In the genomic region with DNA sequence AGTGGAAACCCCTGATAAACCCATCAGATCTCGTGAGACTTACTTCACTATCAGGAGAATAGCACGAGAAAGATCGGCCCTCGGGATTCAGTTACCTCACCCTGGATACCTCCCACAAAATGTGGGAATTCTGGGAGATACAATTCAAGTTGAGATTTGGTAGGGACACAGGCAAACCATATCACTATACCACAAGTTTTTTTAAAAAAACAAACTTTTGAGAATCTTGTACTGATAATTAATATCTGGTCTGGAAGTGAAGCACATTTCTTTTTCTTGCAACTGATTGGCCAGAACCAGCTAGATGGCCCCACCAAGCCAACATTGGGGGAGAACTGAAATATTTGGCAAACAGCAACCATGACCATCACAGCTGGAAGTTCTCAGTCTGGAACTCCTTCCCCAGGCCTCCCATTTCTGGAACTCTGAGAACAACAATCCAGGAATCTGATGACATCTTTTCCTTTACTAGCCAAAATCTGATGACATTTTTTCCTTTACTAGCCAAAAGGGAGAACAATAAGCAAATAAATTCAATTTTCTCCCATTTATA, we compare ENCODE assay signal across 16 cellular contexts. TPM values are rescaled to one million over a fixed set of nuclear protein-coding genes. Genes with fewer than 3 reads are reported as not detected.
"Had no signal": no experiment of that assay in that cellular context is flagged by ENCODE, and none has a peak within 500 bp of the region (broad histone marks: within the 10 kb centered on the region; RNA-seq: fewer than 3 reads in every experiment).

No MANE protein-coding gene starts in this region.

- ATAC-seq: activated CD4-positive, alpha-beta T cell treated with anti-CD3 and anti-CD28 coated beads for 36 hours; stimulated activated naive CD8-positive, alpha-beta T cell treated with anti-CD3 and anti-CD28 coated beads, Interleukin-15, Interleukin-2, amounts not matched to agents 100 U/mL and 50 U/mL, for 24 hours; T-cell; WTC11 had no signal

- H3K36me3 ChIP-seq: tibial nerve had no signal

- H3K27ac Mint-ChIP-seq: activated CD4-positive, alpha-beta T cell treated with anti-CD3 and anti-CD28 coated beads for 36 hours; activated naive CD8-positive, alpha-beta T cell; mesothelial cell of epicardium; T-cell; WTC11 had no signal

- DNase-seq: activated CD4-positive, alpha-beta T cell treated with anti-CD3 and anti-CD28 coated beads for 36 hours; activated CD4-positive, alpha-beta T cell treated with anti-CD3 and anti-CD28 coated beads, Interleukin-2, amount 50 U/mL, for 48 hours; amniotic stem cell; caudate nucleus; dorsolateral prefrontal cortex; nephron progenitor cell; nucleus accumbens; posterior cingulate gyrus; stimulated activated CD4-positive, alpha-beta T cell treated with anti-CD3 and anti-CD28 coated beads, Interleukin-2, amount 100 ng/mL, for 24 hours; stimulated activated naive CD8-positive, alpha-beta T cell treated with anti-CD3 and anti-CD28 coated beads, Interleukin-15, Interleukin-2, amounts not matched to agents 100 U/mL and 50 U/mL, for 24 hours; T-cell had no signal

- H3K27me3 Mint-ChIP-seq: activated naive CD8-positive, alpha-beta T cell; T-cell had no signal

- H3K4me1 Mint-ChIP-seq: nephron progenitor cell, WTC11 had no signal

- H3K9me3 ChIP-seq: tibial nerve had no signal

- H3K4me3 Mint-ChIP-seq: activated CD4-positive, alpha-beta T cell treated with anti-CD3 and anti-CD28 coated beads for 36 hours; activated naive CD8-positive, alpha-beta T cell; mesothelial cell of epicardium; nephron progenitor cell; T-cell; WTC11 had no signal

- H3K27me3 ChIP-seq: tibial nerve had no signal

- H3K9me3 Mint-ChIP-seq: nephron progenitor cell had no signal

- H3K4me3 ChIP-seq: dorsolateral prefrontal cortex, tibial nerve had no signal

- H3K27ac ChIP-seq: dorsolateral prefrontal cortex, tibial nerve had no signal

RNA-seq across cellular contexts. Expression of gene CDKN2B, which starts 51.8 kb away (rescaled TPM):
- total RNA-seq: activated CD4-positive, alpha-beta T cell treated with anti-CD3 and anti-CD28 coated beads for 36 hours; skeletal muscle tissue had no signal
